In the genomic region with DNA sequence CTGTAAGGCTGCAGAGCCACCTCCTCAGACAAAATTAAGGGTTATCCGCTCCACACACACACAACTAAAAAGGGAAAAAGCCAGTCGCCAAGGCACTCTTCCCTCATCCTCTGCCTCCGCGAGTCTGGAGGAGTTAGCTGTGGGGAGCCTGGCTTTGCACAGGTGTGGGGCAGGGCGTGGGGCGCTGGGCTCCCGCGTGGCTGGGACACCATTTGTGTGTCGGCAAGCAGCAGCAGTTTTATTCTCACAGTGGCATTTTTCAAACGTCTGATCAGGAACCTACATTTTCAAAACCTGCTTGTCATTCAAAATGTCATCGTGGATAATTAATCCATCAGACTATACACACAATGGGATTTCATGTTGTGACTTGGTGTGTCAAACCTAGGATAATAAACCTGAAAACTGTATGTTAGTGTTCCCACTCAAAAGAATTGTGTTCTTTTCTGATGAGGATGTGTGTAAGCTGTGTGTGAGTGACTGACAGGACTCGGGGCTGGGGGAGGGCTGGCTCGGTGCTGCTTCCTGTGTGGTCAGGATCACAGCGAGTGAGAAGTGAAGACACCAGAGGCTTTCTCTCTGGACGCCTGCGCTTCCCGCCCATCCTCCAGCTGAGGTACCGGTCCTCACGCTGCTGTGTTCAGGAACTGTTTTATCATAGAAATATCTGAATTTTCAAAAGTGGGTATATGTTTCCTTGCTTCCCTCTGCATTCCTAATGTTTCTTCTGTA, we compare ENCODE assay signal across 8 cellular contexts.
A peak's percentile ranks its signal among the peaks of the same experiment; 100 is the strongest.
DNase-seq lines count a peak whose midpoint lies in the region; ATAC-seq and TF ChIP-seq lines count a peak whose summit lies in the region.

No MANE protein-coding gene starts in this region.

- no peaks in the 10 kb centered on the region for H3K36me3 ChIP-seq in GM23338 (ENCODE audit: insufficient read depth)
- no peaks in the 10 kb centered on the region for H3K36me3 ChIP-seq in thyroid gland

- no peaks in the 10 kb centered on the region for H3K9me3 Mint-ChIP-seq in GM23338
- H3K9me3 Mint-ChIP-seq in memory B cell, result no peaks in the 10 kb centered on the region

- no peak for TF ChIP-seq POLR2A in thyroid gland (IDR thresholded peaks at IDR 0.05)

- WGBS in thyroid gland, 2 donors, result 52 to 57% methylated on average over 16 to 19 of the region's 19 CpGs

- ATAC-seq in GM23338 (peak; percentile 53), memory B cell (ENCODE audit: low read depth) (peak; percentile 84)

- intact Hi-C loops in thyroid gland (cut with DNase I), result no loop called here

- peak; percentile 10 for DNase-seq in ELR (ENCODE audit: low read depth)
- DNase-seq in GM23338 (ENCODE audit: low spot score), result no peak
- peak; percentile 65 for DNase-seq in NCI-H748 (lab: John Stamatoyannopoulos, UW; ENCODE audit: unreplicated experiment)
- peak; percentile 68 for DNase-seq in activated T-cell treated with anti-CD3 and anti-CD28 coated beads for 24 hours (ENCODE audit: low read depth)
- DNase-seq in memory B cell (ENCODE audit: low spot score in 2 of 2), result peak; percentile 41 to 48
- peak; percentile 9 to 10 for DNase-seq in thyroid gland
- DNase-seq in COR-L47 (lab: John Stamatoyannopoulos, UW), result no peak
- DNase-seq in SW480 (ENCODE audit: low spot score), result no peak

- H3K4me3 Mint-ChIP-seq in GM23338 (no peak overlapping the region), memory B cell (peak overlapping the region; percentile 61)

- no peaks in the 10 kb centered on the region for H3K9me3 ChIP-seq in thyroid gland

- no peak overlapping the region for H3K27ac ChIP-seq in GM23338 (ENCODE audit: low read depth)
- no peak overlapping the region for H3K27ac ChIP-seq in thyroid gland

- no peaks in the 10 kb centered on the region for H3K4me1 Mint-ChIP-seq in GM23338
- H3K4me1 Mint-ChIP-seq in memory B cell, result peaks cover 33% of the 10 kb centered on the region

- H3K27me3 ChIP-seq in GM23338 (ENCODE audit: insufficient read depth), result no peaks in the 10 kb centered on the region
- H3K27me3 ChIP-seq in thyroid gland, result no peaks in the 10 kb centered on the region

- H3K4me3 ChIP-seq in GM23338 (no peak overlapping the region), thyroid gland (replicated peaks in 1 of 3) (no peak overlapping the region)

- H3K9me2 ChIP-seq in GM23338 (ENCODE audit: insufficient read depth), result no peaks in the 10 kb centered on the region

- H3K79me2 ChIP-seq in GM23338 (replicated peaks; ENCODE audit: insufficient read depth), result no peaks in the 10 kb centered on the region

- TF ChIP-seq CTCF in GM23338 (conservative IDR thresholded peaks at IDR 0.05; ENCODE audit: low read depth in 2 of 2), result no peak
- TF ChIP-seq CTCF in thyroid gland (IDR thresholded peaks at IDR 0.05), result no peak

- H2AFZ ChIP-seq in GM23338, result peak overlapping the region; percentile 38; the same call in 1 of the 2 replicates

- H3K27me3 Mint-ChIP-seq in GM23338 (ENCODE audit: insufficient read depth, low read depth, poor library complexity) (peaks cover 7% of the 10 kb centered on the region), memory B cell (peaks cover under 1% of the 10 kb centered on the region)

- H3K4me1 ChIP-seq in GM23338 (ENCODE audit: insufficient read depth), result no peaks in the 10 kb centered on the region
- no peaks in the 10 kb centered on the region for H3K4me1 ChIP-seq in thyroid gland

- H4K20me1 ChIP-seq in GM23338 (replicated peaks; ENCODE audit: insufficient read depth), result no peaks in the 10 kb centered on the region; the same call in 1 of the 2 replicates

- no peak overlapping the region for H3K4me2 ChIP-seq in GM23338

- H3K27ac Mint-ChIP-seq in GM23338 (no peak overlapping the region), memory B cell (no peak overlapping the region)

- H3F3A ChIP-seq in GM23338 (replicated peaks; ENCODE audit: low read depth), result no peaks in the 10 kb centered on the region

- H3K36me3 Mint-ChIP-seq in GM23338 (ENCODE audit: low read depth) (no peaks in the 10 kb centered on the region), memory B cell (no peaks in the 10 kb centered on the region)

TF ChIP-seq in GM23338, 12 proteins besides CTCF, POLR2A, EP300 and RAD21 (continues in another document):
- TF ChIP-seq POLR2AphosphoS5 (IDR thresholded peaks at IDR 0.05; ENCODE audit: low read depth) (no peak), JUNB (IDR thresholded peaks at IDR 0.05; ENCODE audit: unreplicated experiment) (no peak), CREB1 (CRISPR knock-in tag; IDR thresholded peaks at IDR 0.05; ENCODE audit: low read depth) (no peak)
- TF ChIP-seq, protein P1, sequence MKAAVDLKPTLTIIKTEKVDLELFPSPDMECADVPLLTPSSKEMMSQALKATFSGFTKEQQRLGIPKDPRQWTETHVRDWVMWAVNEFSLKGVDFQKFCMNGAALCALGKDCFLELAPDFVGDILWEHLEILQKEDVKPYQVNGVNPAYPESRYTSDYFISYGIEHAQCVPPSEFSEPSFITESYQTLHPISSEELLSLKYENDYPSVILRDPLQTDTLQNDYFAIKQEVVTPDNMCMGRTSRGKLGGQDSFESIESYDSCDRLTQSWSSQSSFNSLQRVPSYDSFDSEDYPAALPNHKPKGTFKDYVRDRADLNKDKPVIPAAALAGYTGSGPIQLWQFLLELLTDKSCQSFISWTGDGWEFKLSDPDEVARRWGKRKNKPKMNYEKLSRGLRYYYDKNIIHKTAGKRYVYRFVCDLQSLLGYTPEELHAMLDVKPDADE (IDR thresholded peaks at IDR 0.05), result no peak
- TF ChIP-seq, protein P2, sequence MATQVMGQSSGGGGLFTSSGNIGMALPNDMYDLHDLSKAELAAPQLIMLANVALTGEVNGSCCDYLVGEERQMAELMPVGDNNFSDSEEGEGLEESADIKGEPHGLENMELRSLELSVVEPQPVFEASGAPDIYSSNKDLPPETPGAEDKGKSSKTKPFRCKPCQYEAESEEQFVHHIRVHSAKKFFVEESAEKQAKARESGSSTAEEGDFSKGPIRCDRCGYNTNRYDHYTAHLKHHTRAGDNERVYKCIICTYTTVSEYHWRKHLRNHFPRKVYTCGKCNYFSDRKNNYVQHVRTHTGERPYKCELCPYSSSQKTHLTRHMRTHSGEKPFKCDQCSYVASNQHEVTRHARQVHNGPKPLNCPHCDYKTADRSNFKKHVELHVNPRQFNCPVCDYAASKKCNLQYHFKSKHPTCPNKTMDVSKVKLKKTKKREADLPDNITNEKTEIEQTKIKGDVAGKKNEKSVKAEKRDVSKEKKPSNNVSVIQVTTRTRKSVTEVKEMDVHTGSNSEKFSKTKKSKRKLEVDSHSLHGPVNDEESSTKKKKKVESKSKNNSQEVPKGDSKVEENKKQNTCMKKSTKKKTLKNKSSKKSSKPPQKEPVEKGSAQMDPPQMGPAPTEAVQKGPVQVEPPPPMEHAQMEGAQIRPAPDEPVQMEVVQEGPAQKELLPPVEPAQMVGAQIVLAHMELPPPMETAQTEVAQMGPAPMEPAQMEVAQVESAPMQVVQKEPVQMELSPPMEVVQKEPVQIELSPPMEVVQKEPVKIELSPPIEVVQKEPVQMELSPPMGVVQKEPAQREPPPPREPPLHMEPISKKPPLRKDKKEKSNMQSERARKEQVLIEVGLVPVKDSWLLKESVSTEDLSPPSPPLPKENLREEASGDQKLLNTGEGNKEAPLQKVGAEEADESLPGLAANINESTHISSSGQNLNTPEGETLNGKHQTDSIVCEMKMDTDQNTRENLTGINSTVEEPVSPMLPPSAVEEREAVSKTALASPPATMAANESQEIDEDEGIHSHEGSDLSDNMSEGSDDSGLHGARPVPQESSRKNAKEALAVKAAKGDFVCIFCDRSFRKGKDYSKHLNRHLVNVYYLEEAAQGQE (IDR thresholded peaks at IDR 0.05; ENCODE audit: unreplicated experiment), result no peak

Comparison
In these comparisons a context has a peak if more than half of its experiments do, and no peak if none do; other contexts are left out.
1. DNase-seq: peak in ELR (single experiment), NCI-H748 (single experiment), activated T-cell treated with anti-CD3 and anti-CD28 coated beads for 24 hours (single experiment), memory B cell (2 of 2) and thyroid gland (2 of 2); none in GM23338 (single experiment), COR-L47 (single experiment) and SW480 (single experiment).